In the genomic region with DNA sequence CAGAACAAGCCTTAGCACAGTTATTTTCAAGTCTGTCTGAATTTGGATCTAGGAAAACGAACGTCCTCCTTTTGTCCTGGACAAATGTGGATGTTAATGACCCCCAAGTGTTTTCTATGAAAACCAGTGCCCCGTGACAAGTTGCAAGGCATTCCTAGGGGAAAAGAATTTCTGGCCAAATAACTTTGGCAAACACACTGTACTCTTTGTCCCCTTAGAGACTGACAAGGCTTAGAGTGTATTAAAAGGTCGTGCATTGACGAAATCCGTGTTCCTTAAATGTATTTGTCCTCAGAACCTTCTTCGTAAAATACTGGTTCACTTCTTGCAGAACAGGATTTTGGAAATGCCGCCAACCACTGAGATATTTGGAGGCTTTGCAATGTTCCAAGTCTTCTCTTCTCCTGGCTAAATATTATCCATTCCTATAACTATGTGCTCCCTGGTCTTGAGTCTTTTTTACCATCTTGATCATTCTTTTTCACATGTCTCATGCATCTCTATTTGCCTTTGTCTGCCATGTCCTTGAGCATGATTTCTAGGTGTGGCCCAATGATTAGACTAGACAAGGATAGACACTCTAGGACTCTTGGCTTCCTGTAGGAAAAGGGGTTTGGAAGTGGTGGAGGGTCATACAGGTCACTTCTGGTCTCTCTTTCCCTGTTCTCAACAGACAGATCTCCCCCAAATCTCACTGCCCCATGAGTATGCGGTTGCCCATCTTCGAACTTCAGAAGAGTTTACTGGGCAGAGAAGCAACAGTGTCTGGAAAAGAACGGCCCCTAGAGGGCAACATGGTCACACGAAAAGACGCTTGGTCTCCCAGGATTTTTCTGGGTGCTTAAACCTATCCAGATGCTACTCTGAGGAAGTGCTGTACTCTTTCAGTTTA, we compare ENCODE assay signal across 8 cellular contexts.
DNase-seq lines count a peak whose midpoint lies in the region; ATAC-seq and TF ChIP-seq lines count a peak whose summit lies in the region.

No MANE protein-coding gene starts in this region.

- H3K36me3 Mint-ChIP-seq in WTC11 (peaks cover 5% of the 10 kb centered on the region), neural crest cell (ENCODE audit: low read depth) (no peaks in the 10 kb centered on the region)
- H3K36me3 Mint-ChIP-seq in activated T-helper 1 cell treated with anti-CD3 and anti-CD28 coated beads, Interleukin-12 subunit alpha, Interleukin-12 subunit beta, Interleukin-2, Interleukin-4 antibody, amounts not matched to agents 30 ng/mL and 10 ng/mL and 1 ng/mL, durations not matched to agents 14 hours and 24 hours and 36 hours (ENCODE audit: low read depth), result no peaks in the 10 kb centered on the region

- H3K27ac Mint-ChIP-seq in WTC11, result no peak overlapping the region
- H3K27ac Mint-ChIP-seq in neural crest cell (ENCODE audit: unreplicated experiment), result no peak overlapping the region
- no peak overlapping the region for H3K27ac Mint-ChIP-seq in activated T-helper 1 cell treated with anti-CD3 and anti-CD28 coated beads, Interleukin-12 subunit alpha, Interleukin-12 subunit beta, Interleukin-2, Interleukin-4 antibody, amounts not matched to agents 30 ng/mL and 10 ng/mL and 1 ng/mL, durations not matched to agents 14 hours and 24 hours and 36 hours

- H3K27me3 Mint-ChIP-seq in WTC11 (ENCODE audit: low read depth) (peaks cover 8% of the 10 kb centered on the region), neural crest cell (ENCODE audit: low read depth) (no peaks in the 10 kb centered on the region)
- H3K27me3 Mint-ChIP-seq in activated T-helper 1 cell treated with anti-CD3 and anti-CD28 coated beads, Interleukin-12 subunit alpha, Interleukin-12 subunit beta, Interleukin-2, Interleukin-4 antibody, amounts not matched to agents 30 ng/mL and 10 ng/mL and 1 ng/mL, durations not matched to agents 14 hours and 24 hours and 36 hours (ENCODE audit: insufficient read depth), result no peaks in the 10 kb centered on the region

- TF ChIP-seq CTCF in GM13977 (IDR thresholded peaks at IDR 0.05; ENCODE audit: extremely low read depth, insufficient read depth, missing control alignments) (peak; percentile 71), WTC11 (IDR thresholded peaks at IDR 0.05) (no peak), fibroblast of mammary gland (conservative IDR thresholded peaks at IDR 0.05; ENCODE audit: control insufficient read depth, insufficient read depth, low read depth, low read length) (peak; percentile 56), neural crest cell (conservative IDR thresholded peaks at IDR 0.05) (peak; percentile 83)

- in situ Hi-C loops in ACHN (cut with HindIII; ENCODE audit: low pct_ligation_motif_present, low pct_unique_long_range_greater_than_20kb, low sequenced_read_pairs) (no loop called here), GM13977 (cut with MboI; ENCODE audit: low pct_unique_long_range_greater_than_20kb, low sequenced_read_pairs, unreplicated experiment) (loop anchor here (25.0 kb wide), 1 partner anchor 1482 kb away; no protein-coding TSS in a partner anchor)

- no peak overlapping the region for H3K4me3 Mint-ChIP-seq in WTC11
- H3K4me3 Mint-ChIP-seq in neural crest cell, result no peak overlapping the region
- H3K4me3 Mint-ChIP-seq in activated T-helper 1 cell treated with anti-CD3 and anti-CD28 coated beads, Interleukin-12 subunit alpha, Interleukin-12 subunit beta, Interleukin-2, Interleukin-4 antibody, amounts not matched to agents 30 ng/mL and 10 ng/mL and 1 ng/mL, durations not matched to agents 14 hours and 24 hours and 36 hours, result no peak overlapping the region

- no peak overlapping the region for H3K4me3 ChIP-seq in fibroblast of mammary gland (ENCODE audit: control insufficient read depth, low read depth, low read length)

- peak; percentile 43 for DNase-seq in ACHN
- peak; percentile 39 for DNase-seq in GM13977 (ENCODE audit: low spot score)
- peak; percentile 66 for DNase-seq in NCI-H2029 treated with DMSO at 0.1 percent for 48 hours (lab: John Stamatoyannopoulos, UW)
- DNase-seq in WTC11 (ENCODE audit: low spot score), result peak; percentile 50
- peak; percentile 56 for DNase-seq in fibroblast of mammary gland (ENCODE audit: low read depth)
- DNase-seq in neural crest cell (ENCODE audit: low read depth, low spot score), result peak; percentile 46
- DNase-seq in activated T-helper 1 cell treated with anti-CD3 and anti-CD28 coated beads, Interleukin-12 subunit alpha, Interleukin-12 subunit beta, Interleukin-2, Interleukin-4 antibody, amounts not matched to agents 30 ng/mL and 10 ng/mL and 1 ng/mL, durations not matched to agents 14 hours and 24 hours and 36 hours (ENCODE audit: low spot score), result no peak

- peaks cover 43% of the 10 kb centered on the region for H3K9me3 Mint-ChIP-seq in WTC11
- no peaks in the 10 kb centered on the region for H3K9me3 Mint-ChIP-seq in neural crest cell
- H3K9me3 Mint-ChIP-seq in activated T-helper 1 cell treated with anti-CD3 and anti-CD28 coated beads, Interleukin-12 subunit alpha, Interleukin-12 subunit beta, Interleukin-2, Interleukin-4 antibody, amounts not matched to agents 30 ng/mL and 10 ng/mL and 1 ng/mL, durations not matched to agents 14 hours and 24 hours and 36 hours, result no peaks in the 10 kb centered on the region

- H3K4me1 Mint-ChIP-seq in WTC11 (no peaks in the 10 kb centered on the region), neural crest cell (peaks cover 4% of the 10 kb centered on the region)
- no peaks in the 10 kb centered on the region for H3K4me1 Mint-ChIP-seq in activated T-helper 1 cell treated with anti-CD3 and anti-CD28 coated beads, Interleukin-12 subunit alpha, Interleukin-12 subunit beta, Interleukin-2, Interleukin-4 antibody, amounts not matched to agents 30 ng/mL and 10 ng/mL and 1 ng/mL, durations not matched to agents 14 hours and 24 hours and 36 hours (ENCODE audit: low read depth)

- peak; percentile 85 for ATAC-seq in HG02759 (IDR thresholded peaks at IDR 0.05; ENCODE audit: unreplicated experiment)
- ATAC-seq in WTC11, result peak; percentile 92

- POLR2A ChIA-PET in WTC11 (lab: Charles Lee), result no interaction called here

- CTCF ChIA-PET in WTC11 (lab: Charles Lee), result no interaction called here

- intact Hi-C loops in activated T-helper 1 cell treated with anti-CD3 and anti-CD28 coated beads, Interleukin-12 subunit alpha, Interleukin-12 subunit beta, Interleukin-2, Interleukin-4 antibody, amounts not matched to agents 30 ng/mL and 10 ng/mL and 1 ng/mL, durations not matched to agents 14 hours and 24 hours and 36 hours (cut with micrococcal nuclease), result loop anchor here (2.0 kb wide), 1 partner anchor 168 kb away; no protein-coding TSS in a partner anchor

TF ChIP-seq in WTC11, 78 proteins besides CTCF, POLR2A, EP300 and RAD21 (continues in another document):
- no peak for TF ChIP-seq FOXK1 (CRISPR knock-in tag; IDR thresholded peaks at IDR 0.05)
- no peak for TF ChIP-seq ESRRA (CRISPR knock-in tag; IDR thresholded peaks at IDR 0.05; ENCODE audit: borderline replicate concordance)
- TF ChIP-seq RORB (CRISPR knock-in tag; IDR thresholded peaks at IDR 0.05), result no peak
- TF ChIP-seq, protein P1, sequence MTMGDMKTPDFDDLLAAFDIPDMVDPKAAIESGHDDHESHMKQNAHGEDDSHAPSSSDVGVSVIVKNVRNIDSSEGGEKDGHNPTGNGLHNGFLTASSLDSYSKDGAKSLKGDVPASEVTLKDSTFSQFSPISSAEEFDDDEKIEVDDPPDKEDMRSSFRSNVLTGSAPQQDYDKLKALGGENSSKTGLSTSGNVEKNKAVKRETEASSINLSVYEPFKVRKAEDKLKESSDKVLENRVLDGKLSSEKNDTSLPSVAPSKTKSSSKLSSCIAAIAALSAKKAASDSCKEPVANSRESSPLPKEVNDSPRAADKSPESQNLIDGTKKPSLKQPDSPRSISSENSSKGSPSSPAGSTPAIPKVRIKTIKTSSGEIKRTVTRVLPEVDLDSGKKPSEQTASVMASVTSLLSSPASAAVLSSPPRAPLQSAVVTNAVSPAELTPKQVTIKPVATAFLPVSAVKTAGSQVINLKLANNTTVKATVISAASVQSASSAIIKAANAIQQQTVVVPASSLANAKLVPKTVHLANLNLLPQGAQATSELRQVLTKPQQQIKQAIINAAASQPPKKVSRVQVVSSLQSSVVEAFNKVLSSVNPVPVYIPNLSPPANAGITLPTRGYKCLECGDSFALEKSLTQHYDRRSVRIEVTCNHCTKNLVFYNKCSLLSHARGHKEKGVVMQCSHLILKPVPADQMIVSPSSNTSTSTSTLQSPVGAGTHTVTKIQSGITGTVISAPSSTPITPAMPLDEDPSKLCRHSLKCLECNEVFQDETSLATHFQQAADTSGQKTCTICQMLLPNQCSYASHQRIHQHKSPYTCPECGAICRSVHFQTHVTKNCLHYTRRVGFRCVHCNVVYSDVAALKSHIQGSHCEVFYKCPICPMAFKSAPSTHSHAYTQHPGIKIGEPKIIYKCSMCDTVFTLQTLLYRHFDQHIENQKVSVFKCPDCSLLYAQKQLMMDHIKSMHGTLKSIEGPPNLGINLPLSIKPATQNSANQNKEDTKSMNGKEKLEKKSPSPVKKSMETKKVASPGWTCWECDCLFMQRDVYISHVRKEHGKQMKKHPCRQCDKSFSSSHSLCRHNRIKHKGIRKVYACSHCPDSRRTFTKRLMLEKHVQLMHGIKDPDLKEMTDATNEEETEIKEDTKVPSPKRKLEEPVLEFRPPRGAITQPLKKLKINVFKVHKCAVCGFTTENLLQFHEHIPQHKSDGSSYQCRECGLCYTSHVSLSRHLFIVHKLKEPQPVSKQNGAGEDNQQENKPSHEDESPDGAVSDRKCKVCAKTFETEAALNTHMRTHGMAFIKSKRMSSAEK (CRISPR knock-in tag; IDR thresholded peaks at IDR 0.05; ENCODE audit: borderline replicate concordance), result no peak
- no peak for TF ChIP-seq FOXJ3 (CRISPR knock-in tag; IDR thresholded peaks at IDR 0.05; ENCODE audit: borderline replicate concordance)
- TF ChIP-seq SMAD3 (CRISPR knock-in tag; IDR thresholded peaks at IDR 0.05; ENCODE audit: borderline replicate concordance), result no peak
- no peak for TF ChIP-seq ZNF671 (CRISPR knock-in tag; IDR thresholded peaks at IDR 0.05)
- TF ChIP-seq ZNF416 (CRISPR knock-in tag; IDR thresholded peaks at IDR 0.05), result no peak
- no peak for TF ChIP-seq CDX4 (CRISPR knock-in tag; IDR thresholded peaks at IDR 0.05; ENCODE audit: borderline replicate concordance)
